Comparison of ENCODE assay signal across 19 cellular contexts in genomic region chr17:9658593-9659211, GRCh38. TPM values are rescaled to one million over a fixed set of nuclear protein-coding genes. Genes with fewer than 3 reads are reported as not detected.
DNase-seq lines count a peak whose midpoint lies in the region; ATAC-seq and TF ChIP-seq lines count a peak whose summit lies in the region.
"Had no signal": no experiment of that assay in that cellular context is flagged by ENCODE, and none has a peak within 500 bp of the region (broad histone marks: within the 10 kb centered on the region; RNA-seq: fewer than 3 reads in every experiment).

No MANE protein-coding gene starts in this region.

- CTCF ChIA-PET in BJ (lab: Yijun Ruan, JAX): interaction anchor here (1.8 kb wide), 1 partner anchor 18 kb away, joined by 4 read pairs; no protein-coding TSS in a partner anchor

- POLR2A ChIA-PET in BJ (lab: Charles Lee): no interaction called here

- ATAC-seq in mucosa of descending colon (peak; percentile 72), HG03045 (IDR thresholded peaks at IDR 0.05; ENCODE audit: unreplicated experiment) (no peak), HG03342 (IDR thresholded peaks at IDR 0.05; ENCODE audit: unreplicated experiment) (no peak)
- ATAC-seq: gastroesophageal sphincter had no signal

- no peaks in the 10 kb centered on the region for H3K4me1 ChIP-seq in mucosa of descending colon (ENCODE audit: low read depth)
- H3K4me1 ChIP-seq: gastroesophageal sphincter, left ventricle myocardium inferior, parathyroid adenoma, SJCRH30 had no signal

- peak; percentile 70 for DNase-seq in BJ (ENCODE audit: low read depth)
- peak; percentile 10 for DNase-seq in HT-29 (ENCODE audit: low spot score)
- DNase-seq in mucosa of descending colon: peak in 1 of 3 donors; percentile 71
- no peak for DNase-seq in stimulated activated CD4-positive, alpha-beta T cell treated with anti-CD3 and anti-CD28 coated beads, Interleukin-15, amount 100 ng/mL, for 24 hours
- no peak for DNase-seq in ureter (ENCODE audit: low spot score)
- DNase-seq: activated CD4-positive, alpha-beta T cell treated with anti-CD3 and anti-CD28 coated beads for 4 hours; H7; left ventricle myocardium inferior; NCI-H187 treated with DMSO at 0.1 percent for 48 hours; NCI-H446 treated with DMSO at 0.1 percent for 48 hours; SJCRH30 had no signal

- H3K36me3 ChIP-seq in BJ (ENCODE audit: control insufficient read depth, insufficient read depth, low read length) (no peaks in the 10 kb centered on the region), mucosa of descending colon (ENCODE audit: low read depth) (no peaks in the 10 kb centered on the region)
- H3K36me3 ChIP-seq: gastroesophageal sphincter, left ventricle myocardium inferior, SJCRH30, thoracic aorta had no signal

- H3K9me3 ChIP-seq in mucosa of descending colon: no peaks in the 10 kb centered on the region
- H3K9me3 ChIP-seq: SJCRH30, thoracic aorta had no signal

- no peak overlapping the region for H3K4me3 ChIP-seq in BJ (ENCODE audit: low read depth, low read length)
- no peak overlapping the region for H3K4me3 ChIP-seq in mucosa of descending colon
- H3K4me3 ChIP-seq: gastroesophageal sphincter, left ventricle myocardium inferior, SJCRH30, skin epidermis, thoracic aorta had no signal

- H3K27ac ChIP-seq in cingulate gyrus (ENCODE audit: low read depth, low read length): peak overlapping the region; percentile 3
- H3K27ac ChIP-seq: gastroesophageal sphincter, left ventricle myocardium inferior, parathyroid adenoma, SJCRH30, thoracic aorta had no signal

- TF ChIP-seq CTCF in BJ (IDR thresholded peaks at IDR 0.05; ENCODE audit: insufficient read depth, low read depth, low read length) (no peak), mucosa of descending colon (IDR thresholded peaks at IDR 0.05) (no peak)

- intact Hi-C loops in mucosa of descending colon (cut with DNase I, micrococcal nuclease): no loop called here

- no peaks in the 10 kb centered on the region for H3K27me3 ChIP-seq in BJ (ENCODE audit: control insufficient read depth, insufficient read depth, low read length)
- H3K27me3 ChIP-seq: gastroesophageal sphincter, SJCRH30 had no signal

RNA-seq across cellular contexts. Expression of gene USP43, which starts 13.4 kb away (rescaled TPM):
- 0.16 and 0.23 TPM in 2 replicates for polyA plus RNA-seq in BJ (2011; rRNA removed)
- polyA minus RNA-seq in BJ (2011; rRNA and poly(A)+ RNA removed): 0.28 TPM in 1 of 2 replicates, not detected in the other
- total RNA-seq in HT-29 (2014; rRNA removed; shearing (Covaris generic)): 13.6 and 21.7 TPM in 2 replicates
- total RNA-seq in mucosa of descending colon (10 to 100 TPM in 2 of 3 donors, 1 to 10 TPM in 1; 7.2 to 18.4 (median 13.6) TPM), ureter (7.6 TPM)
- total RNA-seq: myocyte had no signal

Comparison
In these comparisons a context has a peak if more than half of its experiments do, and no peak if none do; other contexts are left out.
1. DNase-seq: peak in BJ (single experiment) and HT-29 (single experiment); none in stimulated activated CD4-positive, alpha-beta T cell treated with anti-CD3 and anti-CD28 coated beads, Interleukin-15, amount 100 ng/mL, for 24 hours (single experiment) and ureter (single experiment).